9 cellular contexts compared by ENCODE assay signal in the genomic region with DNA sequence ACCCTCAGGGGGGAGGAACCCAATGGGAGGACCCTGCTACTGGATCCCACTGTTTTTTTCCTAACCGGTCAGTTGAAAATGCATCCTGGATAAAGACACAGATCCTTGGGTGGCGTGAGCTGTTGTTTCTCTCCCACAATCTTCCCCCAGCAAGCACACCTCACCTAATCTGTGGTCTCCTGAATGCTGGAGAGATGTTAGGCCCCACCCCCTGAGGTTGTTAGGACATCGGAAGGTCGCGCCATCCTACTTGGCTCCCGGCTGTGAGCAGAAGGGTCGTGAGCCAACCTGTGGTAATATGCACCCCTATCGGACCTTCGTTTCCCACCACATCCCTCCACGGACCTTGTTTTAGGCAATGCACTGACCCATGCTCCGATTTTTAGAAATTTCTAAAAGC.
A peak's percentile ranks its signal among the peaks of the same experiment; 100 is the strongest.
DNase-seq lines count a peak whose midpoint lies in the region; ATAC-seq and TF ChIP-seq lines count a peak whose summit lies in the region.
"Had no signal": no experiment of that assay in that cellular context is flagged by ENCODE, and none has a peak within 500 bp of the region (broad histone marks: within the 10 kb centered on the region; RNA-seq: fewer than 3 reads in every experiment).

No MANE protein-coding gene starts in this region.

- peak overlapping the region; percentile 8; the same call in 1 of the 2 replicates for H3K4ac ChIP-seq in IMR-90 (ENCODE audit: low read depth, low read length)

- peak overlapping the region; percentile 54 for H2AK5ac ChIP-seq in IMR-90 (ENCODE audit: low read depth, low read length)

- H3K18ac ChIP-seq in IMR-90 (ENCODE audit: low read depth, low read length): peak overlapping the region; percentile 54

- no TSS peak for BruUV-seq in IMR-90 (replicated peaks; lab: Mats Ljungman, UMichigan)

- H3K4me1 Mint-ChIP-seq in stimulated activated memory B cell treated with anti-CD40 and anti-IgM and Interleukin-4, amounts not matched to agents 10 μg/mL and 1 μg/mL and 100 μg/mL, for 72 hours: peaks cover 47% of the 10 kb centered on the region

- H4K8ac ChIP-seq in IMR-90 (ENCODE audit: low read depth in 2 of 2, low read length in 2 of 2): no peak overlapping the region; a peak in 1 of 4 replicates

- H3K23ac ChIP-seq in IMR-90 (ENCODE audit: low read depth, low read length): peak overlapping the region; percentile 78; the same call in 1 of the 2 replicates

- no peak overlapping the region for H2BK5ac ChIP-seq in IMR-90 (ENCODE audit: low read depth, low read length, poor library complexity, severe bottlenecking)

- TF ChIP-seq CTCF in IMR-90 (conservative IDR thresholded peaks at IDR 0.05; ENCODE audit: low read depth, low read length) (no peak), ascending aorta (IDR thresholded peaks at IDR 0.05) (no peak)

- H3K9me1 ChIP-seq in IMR-90 (ENCODE audit: insufficient read depth, low read length): peaks cover 48% of the 10 kb centered on the region

- no peak overlapping the region for H3K4me3 ChIP-seq in IMR-90 (ENCODE audit: insufficient read depth, low read depth, low read length)
- H3K4me3 ChIP-seq in ascending aorta: peak overlapping the region; percentile 89 to 98
- H3K4me3 ChIP-seq in iPS-18a (ENCODE audit: low read length): peak overlapping the region; percentile 84

- peaks cover 59 to 97% of the 10 kb centered on the region in 2 experiments for H3K79me1 ChIP-seq in IMR-90 (ENCODE audit: low read depth in 1 of 2, low read length in 2 of 2)

- peak overlapping the region; percentile 7 for H2AK9ac ChIP-seq in IMR-90 (replicated peaks; ENCODE audit: low read depth, low read length, poor library complexity)

- peaks cover 46% of the 10 kb centered on the region for H3K4me1 ChIP-seq in IMR-90 (ENCODE audit: control insufficient read depth, insufficient read depth, low read length)
- peaks cover 14 to 49% of the 10 kb centered on the region in 2 donors for H3K4me1 ChIP-seq in ascending aorta
- peaks cover 52% of the 10 kb centered on the region for H3K4me1 ChIP-seq in iPS-18a (ENCODE audit: control insufficient read depth, low read depth, low read length)

- peaks cover 4% of the 10 kb centered on the region for H3K36me3 ChIP-seq in IMR-90 (ENCODE audit: control insufficient read depth, insufficient read depth, low read length)
- peaks cover 0 to under 1% of the 10 kb centered on the region in 2 donors for H3K36me3 ChIP-seq in ascending aorta
- H3K36me3 ChIP-seq in iPS-18a (ENCODE audit: control insufficient read depth, low read depth, low read length): no peaks in the 10 kb centered on the region

- peak overlapping the region; percentile 79; the same call in 1 of the 2 replicates for H3K4me2 ChIP-seq in IMR-90 (ENCODE audit: low read depth, low read length)

- peak overlapping the region; percentile 83 for H3K4me3 Mint-ChIP-seq in stimulated activated memory B cell treated with anti-CD40 and anti-IgM and Interleukin-4, amounts not matched to agents 10 μg/mL and 1 μg/mL and 100 μg/mL, for 72 hours

- intact Hi-C loops in IMR-90 (cut with micrococcal nuclease) (no loop called here), ascending aorta (cut with DNase I) (loop anchor here (1.0 to 2.0 kb wide), 2 partner anchors 16 to 23 kb away; no protein-coding TSS in a partner anchor)

- H3K9me3 Mint-ChIP-seq in stimulated activated memory B cell treated with anti-CD40 and anti-IgM and Interleukin-4, amounts not matched to agents 10 μg/mL and 1 μg/mL and 100 μg/mL, for 72 hours: no peaks in the 10 kb centered on the region

- peak overlapping the region; percentile 85 for H3K27ac Mint-ChIP-seq in stimulated activated memory B cell treated with anti-CD40 and anti-IgM and Interleukin-4, amounts not matched to agents 10 μg/mL and 1 μg/mL and 100 μg/mL, for 72 hours

- dilution Hi-C loops in IMR-90 (cut with HindIII; ENCODE audit: low sequenced_read_pairs, unreplicated experiment): no loop called here

- peak overlapping the region; percentile 36; the same call in 1 of the 2 replicates for H4K91ac ChIP-seq in IMR-90 (ENCODE audit: insufficient read depth, low read depth, low read length)

- H4K20me1 ChIP-seq in IMR-90 (ENCODE audit: insufficient read depth, low read length): peaks cover 94% of the 10 kb centered on the region

- TF ChIP-seq RAD21 in IMR-90 (IDR thresholded peaks at IDR 0.05; ENCODE audit: low read length): no peak

- H2BK20ac ChIP-seq in IMR-90 (ENCODE audit: low read depth, low read length): no peak overlapping the region

- POLR2A ChIA-PET in IMR-90 (lab: Charles Lee; ENCODE audit: unreplicated experiment): no interaction called here

- H3K27ac ChIP-seq in IMR-90 (ENCODE audit: insufficient read depth, low read length): peak overlapping the region; percentile 3; the same call in 1 of the 2 replicates
- H3K27ac ChIP-seq in ascending aorta: peak overlapping the region; percentile 97 to 98
- H3K27ac ChIP-seq in iPS-18a (ENCODE audit: low read length): no peak overlapping the region

- 60% methylated on average over 3 of the region's 11 CpGs; no CpG with 5 or more reads in 1 of the 2 experiments for WGBS in IMR-90 (ENCODE audit: extremely low coverage in 2 of 2, insufficient read length in 1 of 2), 2 experiments

- no peaks in the 10 kb centered on the region for H3K36me3 Mint-ChIP-seq in stimulated activated memory B cell treated with anti-CD40 and anti-IgM and Interleukin-4, amounts not matched to agents 10 μg/mL and 1 μg/mL and 100 μg/mL, for 72 hours

- no peak for DNase-seq in IMR-90
- DNase-seq in ascending aorta (ENCODE audit: low spot score in 2 of 2): no peak
- no peak for DNase-seq in mucosa of gallbladder (ENCODE audit: low spot score)
- DNase-seq: NCI-H2171 had no signal

- H2AFZ ChIP-seq in IMR-90 (replicated peaks; ENCODE audit: low read length, poor library complexity): no peak overlapping the region

- H3K9me3 ChIP-seq in IMR-90 (ENCODE audit: control insufficient read depth, insufficient read depth, low read length): no peaks in the 10 kb centered on the region
- H3K9me3 ChIP-seq in ascending aorta: no peaks in the 10 kb centered on the region
- no peaks in the 10 kb centered on the region for H3K9me3 ChIP-seq in iPS-18a (ENCODE audit: control insufficient read depth, low read depth, low read length)

- no peak overlapping the region for H2BK120ac ChIP-seq in IMR-90 (ENCODE audit: low read depth, low read length)

- no peak overlapping the region for H2BK15ac ChIP-seq in IMR-90 (ENCODE audit: low read depth, low read length)

- H4K5ac ChIP-seq in IMR-90 (ENCODE audit: low read depth, low read length): no peak overlapping the region; the same call in 1 of the 2 replicates

- H3K14ac ChIP-seq in IMR-90 (replicated peaks; ENCODE audit: low read depth, low read length): peak overlapping the region; percentile 48; the same call in 1 of the 2 replicates

- TF ChIP-seq POLR2A in IMR-90 (IDR thresholded peaks at IDR 0.05; ENCODE audit: low read depth, low read length): no peak

- H3K9ac ChIP-seq in IMR-90 (ENCODE audit: low read depth, low read length) (peak overlapping the region; percentile 72; the same call in 1 of the 2 replicates), iPS-18a (ENCODE audit: low read length) (peak overlapping the region; percentile 70)

- H3K56ac ChIP-seq in IMR-90 (ENCODE audit: extremely low read depth, insufficient read depth, low read length): no peak overlapping the region

- in situ Hi-C loops in IMR-90 (cut with MboI; ENCODE audit: low sequenced_read_pairs): no loop called here

- ATAC-seq in IMR-90 (ENCODE audit: low read depth): no peak
- ATAC-seq in stimulated activated memory B cell treated with anti-CD40 and anti-IgM and Interleukin-4, amounts not matched to agents 10 μg/mL and 1 μg/mL and 100 μg/mL, for 72 hours: no peak
- no peak for ATAC-seq in HG02938 (IDR thresholded peaks at IDR 0.05; ENCODE audit: unreplicated experiment)
- ATAC-seq in GM21723 (IDR thresholded peaks at IDR 0.05; ENCODE audit: unreplicated experiment): no peak
- no peak for ATAC-seq in HG02610 (IDR thresholded peaks at IDR 0.05; ENCODE audit: unreplicated experiment)

- CTCF ChIA-PET in IMR-90 (lab: Yijun Ruan, JAX): no interaction called here

- H3K27me3 ChIP-seq in IMR-90 (ENCODE audit: control insufficient read depth, insufficient read depth, low read length) (no peaks in the 10 kb centered on the region), ascending aorta (no peaks in the 10 kb centered on the region), iPS-18a (ENCODE audit: control insufficient read depth, insufficient read depth, low read length) (no peaks in the 10 kb centered on the region)

- H3K27me3 Mint-ChIP-seq in stimulated activated memory B cell treated with anti-CD40 and anti-IgM and Interleukin-4, amounts not matched to agents 10 μg/mL and 1 μg/mL and 100 μg/mL, for 72 hours: peaks cover 10% of the 10 kb centered on the region

TF ChIP-seq in IMR-90, 13 proteins besides CTCF, POLR2A, EP300 and RAD21:
- TF ChIP-seq MAZ (IDR thresholded peaks at IDR 0.05; ENCODE audit: borderline replicate concordance, low read depth, low read length) (no peak), BHLHE40 (IDR thresholded peaks at IDR 0.05; ENCODE audit: low read depth, low read length) (no peak), RFX5 (IDR thresholded peaks at IDR 0.05; ENCODE audit: low read depth, low read length) (no peak), MAFK (IDR thresholded peaks at IDR 0.05; ENCODE audit: low read depth, low read length) (no peak), SMC3 (IDR thresholded peaks at IDR 0.05; ENCODE audit: low read depth, low read length) (no peak), FOS (IDR thresholded peaks at IDR 0.05; ENCODE audit: low read depth, low read length) (no peak), CEBPB (IDR thresholded peaks at IDR 0.05; ENCODE audit: low read depth, low read length) (no peak), MXI1 (IDR thresholded peaks at IDR 0.05; ENCODE audit: borderline replicate concordance, low read depth, low read length) (no peak)
- TF ChIP-seq, protein P1, sequence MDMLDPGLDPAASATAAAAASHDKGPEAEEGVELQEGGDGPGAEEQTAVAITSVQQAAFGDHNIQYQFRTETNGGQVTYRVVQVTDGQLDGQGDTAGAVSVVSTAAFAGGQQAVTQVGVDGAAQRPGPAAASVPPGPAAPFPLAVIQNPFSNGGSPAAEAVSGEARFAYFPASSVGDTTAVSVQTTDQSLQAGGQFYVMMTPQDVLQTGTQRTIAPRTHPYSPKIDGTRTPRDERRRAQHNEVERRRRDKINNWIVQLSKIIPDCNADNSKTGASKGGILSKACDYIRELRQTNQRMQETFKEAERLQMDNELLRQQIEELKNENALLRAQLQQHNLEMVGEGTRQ (IDR thresholded peaks at IDR 0.05; ENCODE audit: low read depth, low read length): no peak
